8 cellular contexts compared by ENCODE assay signal in the genomic region with DNA sequence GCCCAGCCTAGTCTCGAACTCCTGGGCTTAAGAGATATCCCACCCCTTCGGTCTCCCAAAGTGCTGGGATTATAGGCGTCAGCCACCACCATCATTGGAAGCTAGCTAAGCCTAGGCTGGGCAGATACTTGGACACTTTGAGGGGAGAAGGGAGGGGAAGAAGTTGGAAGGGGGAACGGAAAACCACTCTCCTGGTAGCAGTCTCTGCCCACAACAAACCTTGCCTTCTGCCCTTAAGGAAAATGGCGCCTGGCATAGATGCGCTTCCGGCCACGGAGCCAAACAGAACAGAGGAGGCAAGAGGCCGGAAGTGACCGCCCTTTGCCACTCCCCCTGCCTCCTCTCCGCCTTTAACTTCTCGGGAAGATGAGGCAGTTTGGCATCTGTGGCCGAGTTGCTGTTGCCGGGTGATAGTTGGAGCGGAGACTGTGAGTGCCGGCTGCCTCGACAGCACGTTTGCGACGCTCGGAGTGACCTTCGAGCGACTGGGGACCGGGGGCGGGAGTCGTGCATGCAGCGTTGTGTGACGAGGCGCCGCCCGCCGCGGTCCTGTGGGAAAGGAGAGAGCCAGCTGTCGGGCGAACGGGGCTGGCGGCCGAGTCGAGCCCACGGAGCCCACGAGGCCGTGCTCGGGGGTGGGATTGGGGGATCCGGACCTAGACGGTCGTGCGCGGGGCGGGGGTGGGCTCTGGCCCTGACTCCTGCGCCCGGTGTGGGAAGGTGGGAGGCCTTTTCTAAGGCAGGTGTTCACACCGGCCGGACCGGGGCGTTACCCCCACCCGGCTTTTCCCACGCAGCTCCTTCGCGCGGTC. TPM values are rescaled to one million over a fixed set of nuclear protein-coding genes. Genes with fewer than 3 reads are reported as not detected.
DNase-seq lines count a peak whose midpoint lies in the region; ATAC-seq and TF ChIP-seq lines count a peak whose summit lies in the region.

Gene MFN1, plus strand, starts transcription at position 327 of the 812 bp plus-strand sequence. CDS start 1,143 bp downstream, outside the sequence.

- peaks cover 0 to 30% (median 11%) of the 10 kb centered on the region in 9 donors for H3K4me1 ChIP-seq in heart right ventricle
- peaks cover 8 to 14% (median 13%) of the 10 kb centered on the region in 4 donors for H3K4me1 ChIP-seq in upper lobe of left lung

- ATAC-seq in HG02870 (IDR thresholded peaks at IDR 0.05; ENCODE audit: unreplicated experiment): peak; percentile 87
- ATAC-seq in heart right ventricle: peak; percentile 98 to 100 (median 99)
- peak; percentile 99 to 100 for ATAC-seq in upper lobe of left lung (ENCODE audit: low FRiP score in 2 of 2)

- 0% methylated on average over 57 to 60 of the region's 60 CpGs for WGBS in heart right ventricle, 2 donors
- 0 to 3% methylated on average over 14 to 60 of the region's 60 CpGs for WGBS in upper lobe of left lung, 2 donors

- in situ Hi-C loops in GM13976 (cut with MboI; ENCODE audit: low sequenced_read_pairs, unreplicated experiment): no loop called here

- intact Hi-C loops in T-helper 1 cell treated with Interleukin-12 subunit alpha and Interleukin-12 subunit beta and Interleukin-4 antibody, amounts not matched to agents 30 ng/mL and 1 ng/mL, for 36 hours (cut with micrococcal nuclease): loop anchor here (1.0 to 10.0 kb wide), 13 partner anchors 24 to 1642 kb away; partner anchors contain the start of genes ACTL6A, DNAJC19, FXR1 and GNB4
- intact Hi-C loops in heart right ventricle (cut with DNase I) (loop anchor here in 3 of 10 donors (1.0 to 10.0 kb wide), 4 partner anchors 25 to 215 kb away; partner anchors contain the start of genes ACTL6A (in 2 of the 3) and ZNF639 (in 2 of the 3)), posterior cingulate gyrus (cut with DNase I) (loop anchor here (1.0 to 5.0 kb wide), 4 partner anchors 25 to 255 kb away; partner anchors contain the start of genes ACTL6A, MRPL47, NDUFB5 and PIK3CA)

- TF ChIP-seq CTCF in GM13976 (IDR thresholded peaks at IDR 0.05; ENCODE audit: borderline replicate concordance, control extremely low read depth, extremely low read depth, insufficient read depth, missing control alignments) (no peak), heart right ventricle (IDR thresholded peaks at IDR 0.05) (no peak), upper lobe of left lung (IDR thresholded peaks at IDR 0.05) (no peak)

- H3K27ac ChIP-seq in heart right ventricle (peak within 1 kb of the TSS; percentile 72 to 92 (median 88)), upper lobe of left lung (peak within 1 kb of the TSS; percentile 80 to 94 (median 88))

- H3K36me3 ChIP-seq in heart right ventricle: peaks cover 0 to 36% (median 17%) of the 10 kb centered on the region in 9 donors
- peaks cover 6 to 25% (median 11%) of the 10 kb centered on the region in 4 donors for H3K36me3 ChIP-seq in upper lobe of left lung

- TF ChIP-seq EP300 in upper lobe of left lung (IDR thresholded peaks at IDR 0.05): no peak

- peak within 1 kb of the TSS; percentile 68 to 84 (median 76) for H3K4me3 ChIP-seq in heart right ventricle
- H3K4me3 ChIP-seq in upper lobe of left lung: peak within 1 kb of the TSS; percentile 73 to 92 (median 75)

- no peaks in the 10 kb centered on the region for H3K9me3 ChIP-seq in heart right ventricle
- H3K9me3 ChIP-seq in upper lobe of left lung: no peaks in the 10 kb centered on the region

- H3K27me3 ChIP-seq in heart right ventricle (no peaks in the 10 kb centered on the region), upper lobe of left lung (no peaks in the 10 kb centered on the region)

- TF ChIP-seq POLR2A in upper lobe of left lung (IDR thresholded peaks at IDR 0.05): peak in 3 of 4 donors; percentile 60 to 85 (median 81)

- DNase-seq in GM13976 (ENCODE audit: low spot score) (peak; percentile 93), NCI-H146 treated with DMSO at 0.1 percent for 48 hours (lab: John Stamatoyannopoulos, UW; ENCODE audit: unreplicated experiment) (peak; percentile 99), amniotic epithelial cell (ENCODE audit: low read depth) (peak; percentile 96), heart right ventricle (peak; percentile 91 to 96), posterior cingulate gyrus (peak; percentile 90 to 99 (median 93)), upper lobe of left lung (peak; percentile 94 to 97)

RNA-seq across cellular contexts. Expression of gene MFN1, which starts in this region (rescaled TPM):
- 32.9 and 39.8 TPM in 2 replicates for total RNA-seq in T-helper 1 cell treated with Interleukin-12 subunit alpha and Interleukin-12 subunit beta and Interleukin-4 antibody, amounts not matched to agents 30 ng/mL and 1 ng/mL, for 36 hours
- 10 to 100 TPM; 52.0 to 82.1 (median 67.9) TPM for total RNA-seq in heart right ventricle
- 10 to 100 TPM; 15.0 to 22.6 TPM for polyA plus RNA-seq in heart right ventricle
- 10 to 100 TPM; 36.0 to 62.6 (median 47.8) TPM for total RNA-seq in upper lobe of left lung

Comparison
In these comparisons a context has a peak if more than half of its experiments do, and no peak if none do; other contexts are left out.
1. Peak in every context shown above with its lines: DNase-seq, ATAC-seq, H3K4me3 ChIP-seq and H3K27ac ChIP-seq.